12 cellular contexts compared by ENCODE assay signal in the genomic region with DNA sequence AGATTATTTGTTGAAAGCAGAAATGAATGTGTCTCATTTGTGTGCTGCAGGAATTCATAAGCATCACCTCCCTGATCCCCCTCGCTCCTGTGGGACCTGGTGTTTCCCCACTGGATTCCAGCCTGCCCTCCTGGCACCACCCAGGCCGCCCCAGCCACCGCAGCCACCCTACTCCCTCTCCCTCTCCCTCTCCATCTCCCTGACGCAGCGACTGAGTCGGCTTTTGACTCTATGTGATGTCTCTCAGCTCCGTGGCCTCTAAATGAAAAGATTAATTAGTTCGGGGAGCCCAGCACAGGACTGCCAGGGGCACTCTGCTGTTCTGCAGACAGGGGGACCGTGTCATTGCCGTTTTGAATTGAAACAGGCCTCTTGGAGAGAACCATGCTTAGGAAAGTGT.
"Had no signal": no experiment of that assay in that cellular context is flagged by ENCODE, and none has a peak within 500 bp of the region (broad histone marks: within the 10 kb centered on the region; RNA-seq: fewer than 3 reads in every experiment).

No MANE protein-coding gene starts in this region.

- H3K4me3 ChIP-seq: ascending aorta, SJCRH30, smooth muscle cell had no signal

- H3K9me3 ChIP-seq: ascending aorta, SJCRH30 had no signal

- H3K27ac ChIP-seq: ascending aorta, SJCRH30 had no signal

- ATAC-seq: activated naive CD8-positive, alpha-beta T cell treated with anti-CD3 and anti-CD28 coated beads, Interleukin-2, amount 50 U/mL, for 24 hours; activated T-cell treated with anti-CD3 and anti-CD28 coated beads, Interleukin-2, amount 50 U/mL, for 72 hours; left lobe of liver; right cardiac atrium had no signal

- DNase-seq: activated CD4-positive, alpha-beta T cell treated with anti-CD3 and anti-CD28 coated beads for 4 hours; activated naive CD8-positive, alpha-beta T cell treated with anti-CD3 and anti-CD28 coated beads, Interleukin-2, amount 50 U/mL, for 24 hours; activated T-cell treated with anti-CD3 and anti-CD28 coated beads, Interleukin-2, amount 50 U/mL, for 72 hours; effector CD4-positive, alpha-beta T cell; mesenchymal stem cell; right cardiac atrium; SJCRH30; T1000; trophoblast cell had no signal

- H3K36me3 ChIP-seq: ascending aorta, SJCRH30 had no signal

- H3K4me2 ChIP-seq: smooth muscle cell had no signal

- H3K4me1 ChIP-seq: ascending aorta had no signal

- H3K27me3 ChIP-seq: ascending aorta, SJCRH30 had no signal
